In genomic region chr12:50763637-50764115, GRCh38 we compare ENCODE assay signal across 8 cellular contexts. TPM values are rescaled to one million over a fixed set of nuclear protein-coding genes. Genes with fewer than 3 reads are reported as not detected.
DNase-seq lines count a peak whose midpoint lies in the region; ATAC-seq and TF ChIP-seq lines count a peak whose summit lies in the region.

Gene ATF1 (plus strand): TSS chr12:50764101. CDS start chr12:50780146, 16,045 bp downstream.

- no peaks in the 10 kb centered on the region for H3K27me3 Mint-ChIP-seq in T-helper 17 cell

- H3K9me3 ChIP-seq in T-helper 17 cell (ENCODE audit: control insufficient read depth, low read length, poor library complexity, severe bottlenecking), result no peaks in the 10 kb centered on the region
- no peaks in the 10 kb centered on the region for H3K9me3 ChIP-seq in right cardiac atrium (ENCODE audit: control insufficient read depth, low read length)
- no peaks in the 10 kb centered on the region for H3K9me3 ChIP-seq in uterus

- no peaks in the 10 kb centered on the region for H3K36me3 ChIP-seq in uterus

- H3K4me3 Mint-ChIP-seq in T-helper 17 cell, result peak within 1 kb of the TSS; percentile 94

- WGBS in right cardiac atrium, result under 1% methylated on average over 38 of the region's 41 CpGs

- no peaks in the 10 kb centered on the region for H3K36me3 Mint-ChIP-seq in T-helper 17 cell (ENCODE audit: low read depth)

- no peaks in the 10 kb centered on the region for H3K27me3 ChIP-seq in right cardiac atrium (ENCODE audit: control insufficient read depth, insufficient read depth)
- H3K27me3 ChIP-seq in uterus, result no peaks in the 10 kb centered on the region

- in situ Hi-C loops in GM13977 (cut with MboI; ENCODE audit: low pct_unique_long_range_greater_than_20kb, low sequenced_read_pairs, unreplicated experiment), result no loop called here

- peak; percentile 93 for DNase-seq in GM13977 (ENCODE audit: low spot score)
- DNase-seq in NCI-H146 (lab: John Stamatoyannopoulos, UW), result peak; percentile 96
- peak; percentile 80 to 85 (median 82) for DNase-seq in T-helper 17 cell
- peak; percentile 36 to 94 (median 87) for DNase-seq in anterior cingulate cortex (lab: John Stamatoyannopoulos, UW)
- DNase-seq in right cardiac atrium, result peak; percentile 91 to 97 (median 96)
- DNase-seq in putamen (ENCODE audit: low spot score), result peak; percentile 90
- DNase-seq in uterus, result peak; percentile 86 to 90

- peaks cover 21% of the 10 kb centered on the region for H3K4me1 Mint-ChIP-seq in T-helper 17 cell

- H3K4me1 ChIP-seq in right cardiac atrium (ENCODE audit: control insufficient read depth, insufficient read depth, low read length) (no peaks in the 10 kb centered on the region), uterus (peaks cover 13% of the 10 kb centered on the region in 2 donors)

- intact Hi-C loops in right cardiac atrium (cut with DNase I) (no loop called here), uterus (cut with DNase I; ENCODE audit: low total_unique reads) (no loop called here)

- TF ChIP-seq POLR2A in uterus (IDR thresholded peaks at IDR 0.05), result peak in 1 of 2 donors; percentile 76

- peak within 1 kb of the TSS; percentile 97 for H3K27ac Mint-ChIP-seq in T-helper 17 cell

- TF ChIP-seq CTCF in GM13977 (IDR thresholded peaks at IDR 0.05; ENCODE audit: extremely low read depth, insufficient read depth, missing control alignments), result no peak
- TF ChIP-seq CTCF in uterus (IDR thresholded peaks at IDR 0.05), result peak in 2 of 4 experiments; percentile 10 to 13

- peak; percentile 86 for ATAC-seq in HG02798 (IDR thresholded peaks at IDR 0.05; ENCODE audit: poor library complexity, unreplicated experiment)
- ATAC-seq in T-helper 17 cell, result peak; percentile 85
- peak; percentile 96 to 97 for ATAC-seq in right cardiac atrium

- H3K4me3 ChIP-seq in right cardiac atrium (ENCODE audit: low read length) (peak within 1 kb of the TSS; percentile 83), uterus (peak within 1 kb of the TSS; percentile 88 to 92)

- H3K27ac ChIP-seq in right cardiac atrium (ENCODE audit: low read length), result peak within 1 kb of the TSS; percentile 95
- peak within 1 kb of the TSS; percentile 97 to 98 for H3K27ac ChIP-seq in uterus

RNA-seq across cellular contexts. Expression of gene ATF1, which starts in this region (rescaled TPM):
- 10 to 100 TPM; 23.1 to 27.4 TPM for total RNA-seq in T-helper 17 cell
- 10 to 100 TPM; 22.9 to 33.1 (median 25.8) TPM for total RNA-seq in right cardiac atrium
- polyA plus RNA-seq in right cardiac atrium, result 8.4 TPM
- 10 to 100 TPM in 3 of 4 donors, 1 to 10 TPM in 1; 3.8 to 54.2 (median 40.0) TPM for total RNA-seq in uterus

Comparison
In these comparisons a context has a peak if more than half of its experiments do, and no peak if none do; other contexts are left out.
1. Peak in every context shown above with its lines: DNase-seq, ATAC-seq, H3K4me3 ChIP-seq and H3K27ac ChIP-seq.